ENCODE assay signal across 10 cellular contexts in genomic region chr1:211699059-211699458, GRCh38. TPM values are rescaled to one million over a fixed set of nuclear protein-coding genes. Genes with fewer than 3 reads are reported as not detected.
DNase-seq lines count a peak whose midpoint lies in the region; ATAC-seq lines count a peak whose summit lies in the region.
"Had no signal": no experiment of that assay in that cellular context is flagged by ENCODE, and none has a peak within 500 bp of the region (broad histone marks: within the 10 kb centered on the region; RNA-seq: fewer than 3 reads in every experiment).

No MANE protein-coding gene starts in this region.

- CTCF ChIA-PET in T-cell (lab: Charles Lee) = interaction anchor here (0.5 to 3.8 kb wide), 23 partner anchors 9 to 758 kb away, joined by 3 to 52 read pairs (median 5); partner anchors contain the start of genes DTL (in 1 of the 2), INTS7 (in 1 of the 2) and NEK2 (in 1 of the 2)

- peak overlapping the region; percentile 63 for H3K4me3 Mint-ChIP-seq in activated naive CD8-positive, alpha-beta T cell treated with anti-CD3 and anti-CD28 coated beads, Interleukin-2, amount 10 ng/mL, durations not matched to agents 7 days and 5 days
- H3K4me3 Mint-ChIP-seq in activated naive CD8-positive, alpha-beta T cell treated with anti-CD3 and anti-CD28 coated beads, Interleukin-2, amount 50 U/mL, for 24 hours = no peak overlapping the region
- peak overlapping the region in 2 of 3 donors; percentile 34 to 58 for H3K4me3 Mint-ChIP-seq in T-cell
- peak overlapping the region; percentile 34 for H3K4me3 Mint-ChIP-seq in stimulated activated memory B cell treated with anti-CD40 and anti-IgM and Interleukin-4, amounts not matched to agents 10 μg/mL and 1 μg/mL and 100 μg/mL, for 72 hours

- in situ Hi-C loops in KBM-7 (cut with MboI; ENCODE audit: low pct_unique_long_range_greater_than_20kb, low sequenced_read_pairs) = loop anchor here (25.0 kb wide), 2 partner anchors 338 to 663 kb away; partner anchors contain the start of genes DTL and INTS7

- peak overlapping the region; percentile 45; the same call in 1 of the 2 replicates for H3K4me3 ChIP-seq in iPS-18c (ENCODE audit: insufficient read depth, low read depth, low read length)

- H3K27me3 Mint-ChIP-seq in activated naive CD8-positive, alpha-beta T cell treated with anti-CD3 and anti-CD28 coated beads, Interleukin-2, amount 10 ng/mL, durations not matched to agents 7 days and 5 days = peaks cover 8% of the 10 kb centered on the region
- H3K27me3 Mint-ChIP-seq in activated naive CD8-positive, alpha-beta T cell treated with anti-CD3 and anti-CD28 coated beads, Interleukin-2, amount 50 U/mL, for 24 hours = no peaks in the 10 kb centered on the region
- H3K27me3 Mint-ChIP-seq in T-cell = no peaks in the 10 kb centered on the region
- no peaks in the 10 kb centered on the region for H3K27me3 Mint-ChIP-seq in stimulated activated memory B cell treated with anti-CD40 and anti-IgM and Interleukin-4, amounts not matched to agents 10 μg/mL and 1 μg/mL and 100 μg/mL, for 72 hours

- peaks cover 2% of the 10 kb centered on the region for H3K36me3 Mint-ChIP-seq in activated naive CD8-positive, alpha-beta T cell treated with anti-CD3 and anti-CD28 coated beads, Interleukin-2, amount 10 ng/mL, durations not matched to agents 7 days and 5 days
- H3K36me3 Mint-ChIP-seq in activated naive CD8-positive, alpha-beta T cell treated with anti-CD3 and anti-CD28 coated beads, Interleukin-2, amount 50 U/mL, for 24 hours (ENCODE audit: low read depth) = no peaks in the 10 kb centered on the region
- H3K36me3 Mint-ChIP-seq in T-cell = no peaks in the 10 kb centered on the region
- H3K36me3 Mint-ChIP-seq in stimulated activated memory B cell treated with anti-CD40 and anti-IgM and Interleukin-4, amounts not matched to agents 10 μg/mL and 1 μg/mL and 100 μg/mL, for 72 hours = no peaks in the 10 kb centered on the region
- H3K36me3 Mint-ChIP-seq: type B pancreatic cell had no signal

- H3K9me3 ChIP-seq in iPS-18c (ENCODE audit: control insufficient read depth, insufficient read depth, low read length) = no peaks in the 10 kb centered on the region
- H3K9me3 ChIP-seq: heart left ventricle had no signal

- POLR2A ChIA-PET in activated naive CD8-positive, alpha-beta T cell treated with anti-CD3 and anti-CD28 coated beads, Interleukin-2, amount 10 ng/mL, durations not matched to agents 7 days and 5 days (lab: Charles Lee) = interaction anchor here (1.2 to 2.8 kb wide), 5 partner anchors 40 to 337 kb away, joined by 4 to 11 read pairs (median 7); partner anchors contain the start of genes DTL, INTS7 and LPGAT1
- POLR2A ChIA-PET in T-cell (lab: Charles Lee) = interaction anchor here in 1 of 2 donors (1.0 kb wide), 1 partner anchor 205 kb away, joined by 3 read pairs; no protein-coding TSS in a partner anchor

- H3K9me3 Mint-ChIP-seq in activated naive CD8-positive, alpha-beta T cell treated with anti-CD3 and anti-CD28 coated beads, Interleukin-2, amount 10 ng/mL, durations not matched to agents 7 days and 5 days = no peaks in the 10 kb centered on the region
- H3K9me3 Mint-ChIP-seq in activated naive CD8-positive, alpha-beta T cell treated with anti-CD3 and anti-CD28 coated beads, Interleukin-2, amount 50 U/mL, for 24 hours = no peaks in the 10 kb centered on the region
- H3K9me3 Mint-ChIP-seq in T-cell = no peaks in the 10 kb centered on the region
- no peaks in the 10 kb centered on the region for H3K9me3 Mint-ChIP-seq in stimulated activated memory B cell treated with anti-CD40 and anti-IgM and Interleukin-4, amounts not matched to agents 10 μg/mL and 1 μg/mL and 100 μg/mL, for 72 hours
- H3K9me3 Mint-ChIP-seq: type B pancreatic cell had no signal

- DNase-seq in activated naive CD8-positive, alpha-beta T cell treated with anti-CD3 and anti-CD28 coated beads, Interleukin-2, amount 10 ng/mL, durations not matched to agents 7 days and 5 days = no peak
- no peak for DNase-seq in activated naive CD8-positive, alpha-beta T cell treated with anti-CD3 and anti-CD28 coated beads, Interleukin-2, amount 50 U/mL, for 24 hours
- DNase-seq in T-cell = no peak
- no peak for DNase-seq in GM03348 (ENCODE audit: low spot score)
- DNase-seq in KBM-7 = no peak
- DNase-seq in NCI-H748 (lab: John Stamatoyannopoulos, UW; ENCODE audit: unreplicated experiment) = no peak

- H3K4me1 Mint-ChIP-seq in activated naive CD8-positive, alpha-beta T cell treated with anti-CD3 and anti-CD28 coated beads, Interleukin-2, amount 10 ng/mL, durations not matched to agents 7 days and 5 days = peaks cover 40% of the 10 kb centered on the region
- H3K4me1 Mint-ChIP-seq in activated naive CD8-positive, alpha-beta T cell treated with anti-CD3 and anti-CD28 coated beads, Interleukin-2, amount 50 U/mL, for 24 hours = peaks cover 33% of the 10 kb centered on the region
- H3K4me1 Mint-ChIP-seq in T-cell = peaks cover 19 to 47% (median 20%) of the 10 kb centered on the region in 3 donors
- peaks cover 52% of the 10 kb centered on the region for H3K4me1 Mint-ChIP-seq in stimulated activated memory B cell treated with anti-CD40 and anti-IgM and Interleukin-4, amounts not matched to agents 10 μg/mL and 1 μg/mL and 100 μg/mL, for 72 hours

- no peak for ATAC-seq in activated naive CD8-positive, alpha-beta T cell treated with anti-CD3 and anti-CD28 coated beads, Interleukin-2, amount 10 ng/mL, durations not matched to agents 7 days and 5 days (ENCODE audit: low read depth)
- no peak for ATAC-seq in activated naive CD8-positive, alpha-beta T cell treated with anti-CD3 and anti-CD28 coated beads, Interleukin-2, amount 50 U/mL, for 24 hours
- ATAC-seq in T-cell (replicated peaks in 1 of 4) = no peak
- no peak for ATAC-seq in stimulated activated memory B cell treated with anti-CD40 and anti-IgM and Interleukin-4, amounts not matched to agents 10 μg/mL and 1 μg/mL and 100 μg/mL, for 72 hours

- H3K27ac Mint-ChIP-seq in activated naive CD8-positive, alpha-beta T cell treated with anti-CD3 and anti-CD28 coated beads, Interleukin-2, amount 10 ng/mL, durations not matched to agents 7 days and 5 days = no peak overlapping the region
- H3K27ac Mint-ChIP-seq in activated naive CD8-positive, alpha-beta T cell treated with anti-CD3 and anti-CD28 coated beads, Interleukin-2, amount 50 U/mL, for 24 hours = no peak overlapping the region
- H3K27ac Mint-ChIP-seq in T-cell = no peak overlapping the region
- peak overlapping the region; percentile 38 for H3K27ac Mint-ChIP-seq in stimulated activated memory B cell treated with anti-CD40 and anti-IgM and Interleukin-4, amounts not matched to agents 10 μg/mL and 1 μg/mL and 100 μg/mL, for 72 hours
- H3K27ac Mint-ChIP-seq: type B pancreatic cell had no signal

RNA-seq across cellular contexts. Expression of gene NEK2, which starts 23.6 kb away (rescaled TPM):
- 10 to 100 TPM; 31.8 to 32.7 TPM for total RNA-seq in activated naive CD8-positive, alpha-beta T cell treated with anti-CD3 and anti-CD28 coated beads, Interleukin-2, amount 10 ng/mL, durations not matched to agents 7 days and 5 days
- under 1 TPM; 0.16 to 0.63 (median 0.37) TPM for total RNA-seq in T-cell

Comparison
In these comparisons a context has a peak if more than half of its experiments do, and no peak if none do; other contexts are left out.
1. RNA of gene NEK2, which starts 23.6 kb away (total RNA-seq): 31.8 to 32.7 TPM in activated naive CD8-positive, alpha-beta T cell treated with anti-CD3 and anti-CD28 coated beads, Interleukin-2, amount 10 ng/mL, durations not matched to agents 7 days and 5 days; 0.16 to 0.63 TPM in T-cell; every median in the first group is over 10 times any median in the second.